Comparison of ENCODE assay signal across 8 cellular contexts in the genomic region with DNA sequence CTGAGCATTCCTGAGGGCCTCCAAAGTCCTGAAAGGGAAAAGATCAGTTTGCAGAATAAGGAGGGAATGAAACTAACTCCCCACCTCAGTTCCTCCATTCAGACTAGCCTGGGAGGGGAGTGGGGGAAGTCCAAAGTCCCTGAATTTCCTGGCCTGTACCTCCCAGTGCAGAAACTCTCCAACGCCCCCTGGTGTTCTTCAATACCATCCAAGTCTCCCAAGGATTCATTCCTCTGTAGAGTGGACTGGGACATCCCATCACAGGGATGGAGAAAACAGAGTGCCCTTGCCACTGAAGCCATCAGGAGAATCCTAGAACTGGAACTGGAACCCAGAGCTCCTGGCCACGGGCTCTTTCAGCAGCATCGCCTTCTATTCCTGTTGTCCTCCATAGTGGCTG. TPM values are rescaled to one million over a fixed set of nuclear protein-coding genes. Genes with fewer than 3 reads are reported as not detected.
DNase-seq lines count a peak whose midpoint lies in the region; ATAC-seq, FAIRE-seq and TF ChIP-seq lines count a peak whose summit lies in the region.

No MANE protein-coding gene starts in this region.

- 42 to 43% methylated on average over 3 of the region's 3 CpGs for WGBS in upper lobe of left lung, 2 donors

- H3K27ac ChIP-seq in astrocyte (ENCODE audit: low read depth, low read length) (no peak overlapping the region), upper lobe of left lung (no peak overlapping the region)

- FAIRE-seq in astrocyte (lab: Jason Lieb, UNC): peak; percentile 94

- H3K36me3 Mint-ChIP-seq in astrocyte (ENCODE audit: low read depth, unreplicated experiment): peaks cover 2% of the 10 kb centered on the region

- TF ChIP-seq EP300 in upper lobe of left lung (IDR thresholded peaks at IDR 0.05): no peak

- TF ChIP-seq CTCF in astrocyte (IDR thresholded peaks at IDR 0.05; ENCODE audit: insufficient read depth, low read depth, low read length): peak; percentile 75
- TF ChIP-seq CTCF in upper lobe of left lung (IDR thresholded peaks at IDR 0.05): peak; percentile 19 to 53 (median 40)

- no peak overlapping the region for H2AFZ ChIP-seq in astrocyte (ENCODE audit: low read depth, low read length)

- peak in 1 of 2 donors; percentile 55 for ATAC-seq in upper lobe of left lung (ENCODE audit: low FRiP score in 2 of 2)
- ATAC-seq in GM19351 (IDR thresholded peaks at IDR 0.05; ENCODE audit: unreplicated experiment): no peak
- no peak for ATAC-seq in HG03139 (IDR thresholded peaks at IDR 0.05; ENCODE audit: unreplicated experiment)

- TF ChIP-seq POLR2A in upper lobe of left lung (IDR thresholded peaks at IDR 0.05): no peak

- H3K9me3 ChIP-seq in astrocyte (ENCODE audit: insufficient read depth, low read depth, low read length) (peaks cover 10% of the 10 kb centered on the region), upper lobe of left lung (peaks cover 4 to 12% (median 5%) of the 10 kb centered on the region in 4 donors)

- H3K4me1 Mint-ChIP-seq in astrocyte (ENCODE audit: low read depth, unreplicated experiment): peaks cover 2% of the 10 kb centered on the region

- peaks cover 24% of the 10 kb centered on the region for H3K4me1 ChIP-seq in astrocyte (ENCODE audit: insufficient read depth, low read length)
- H3K4me1 ChIP-seq in upper lobe of left lung: peaks cover 18 to 27% (median 21%) of the 10 kb centered on the region in 4 donors

- H3K27ac Mint-ChIP-seq in astrocyte (ENCODE audit: unreplicated experiment): no peak overlapping the region

- no peaks in the 10 kb centered on the region for H3K36me3 ChIP-seq in astrocyte (ENCODE audit: insufficient read depth, low read length)
- no peaks in the 10 kb centered on the region for H3K36me3 ChIP-seq in upper lobe of left lung

- H3K9me3 Mint-ChIP-seq in astrocyte (ENCODE audit: unreplicated experiment): peaks cover 17% of the 10 kb centered on the region

- H3K27me3 Mint-ChIP-seq in astrocyte (ENCODE audit: low read depth, unreplicated experiment): peaks cover 59% of the 10 kb centered on the region

- H3K27me3 ChIP-seq in astrocyte (ENCODE audit: insufficient read depth, low read length) (peaks cover 3% of the 10 kb centered on the region), upper lobe of left lung (peaks cover 0 to 21% (median 10%) of the 10 kb centered on the region in 4 donors)

- H3K79me2 ChIP-seq in astrocyte (ENCODE audit: insufficient read depth, low read length): peaks cover 28% of the 10 kb centered on the region

- H4K20me1 ChIP-seq in astrocyte (ENCODE audit: insufficient read depth, low read length): peaks cover 5% of the 10 kb centered on the region

- H3K4me3 ChIP-seq in astrocyte (ENCODE audit: insufficient read depth, low read depth, low read length): no peak overlapping the region
- H3K4me3 ChIP-seq in upper lobe of left lung: no peak overlapping the region

- no peak overlapping the region for H3K9ac ChIP-seq in astrocyte (ENCODE audit: low read length)

- no peak overlapping the region for H3K4me2 ChIP-seq in astrocyte (ENCODE audit: low read length)

- peak; percentile 77 for DNase-seq in EL
- DNase-seq in LHCN-M2 (ENCODE audit: low read depth): peak; percentile 51
- peak; percentile 44 for DNase-seq in astrocyte (ENCODE audit: low read depth)
- peak; percentile 78 for DNase-seq in iPS-NIHi7 (ENCODE audit: extremely low spot score)
- DNase-seq in upper lobe of left lung: no peak
- no peak for DNase-seq in NCI-H1092 (lab: John Stamatoyannopoulos, UW)

- H3K4me3 Mint-ChIP-seq in astrocyte (ENCODE audit: unreplicated experiment): no peak overlapping the region

RNA-seq across cellular contexts. Expression of a gene that starts 1.6 kb away (rescaled TPM):
- total RNA-seq in LHCN-M2 (2014; rRNA removed) (1.5 and 2.6 TPM in 2 replicates), astrocyte (0.65 and 0.86 TPM in 2 replicates), upper lobe of left lung (10 to 100 TPM in 3 of 6 donors, 1 to 10 TPM in 3; 4.3 to 21.2 (median 10.4) TPM)
- polyA plus RNA-seq in LHCN-M2 (2012): 4.1 TPM

Comparison
In these comparisons a context has a peak if more than half of its experiments do, and no peak if none do; other contexts are left out.
1. DNase-seq: peak in EL (single experiment), LHCN-M2 (single experiment), astrocyte (single experiment) and iPS-NIHi7 (single experiment); none in upper lobe of left lung (0 of 2) and NCI-H1092 (single experiment).